ENCODE assay signal across 9 cellular contexts in the genomic region with DNA sequence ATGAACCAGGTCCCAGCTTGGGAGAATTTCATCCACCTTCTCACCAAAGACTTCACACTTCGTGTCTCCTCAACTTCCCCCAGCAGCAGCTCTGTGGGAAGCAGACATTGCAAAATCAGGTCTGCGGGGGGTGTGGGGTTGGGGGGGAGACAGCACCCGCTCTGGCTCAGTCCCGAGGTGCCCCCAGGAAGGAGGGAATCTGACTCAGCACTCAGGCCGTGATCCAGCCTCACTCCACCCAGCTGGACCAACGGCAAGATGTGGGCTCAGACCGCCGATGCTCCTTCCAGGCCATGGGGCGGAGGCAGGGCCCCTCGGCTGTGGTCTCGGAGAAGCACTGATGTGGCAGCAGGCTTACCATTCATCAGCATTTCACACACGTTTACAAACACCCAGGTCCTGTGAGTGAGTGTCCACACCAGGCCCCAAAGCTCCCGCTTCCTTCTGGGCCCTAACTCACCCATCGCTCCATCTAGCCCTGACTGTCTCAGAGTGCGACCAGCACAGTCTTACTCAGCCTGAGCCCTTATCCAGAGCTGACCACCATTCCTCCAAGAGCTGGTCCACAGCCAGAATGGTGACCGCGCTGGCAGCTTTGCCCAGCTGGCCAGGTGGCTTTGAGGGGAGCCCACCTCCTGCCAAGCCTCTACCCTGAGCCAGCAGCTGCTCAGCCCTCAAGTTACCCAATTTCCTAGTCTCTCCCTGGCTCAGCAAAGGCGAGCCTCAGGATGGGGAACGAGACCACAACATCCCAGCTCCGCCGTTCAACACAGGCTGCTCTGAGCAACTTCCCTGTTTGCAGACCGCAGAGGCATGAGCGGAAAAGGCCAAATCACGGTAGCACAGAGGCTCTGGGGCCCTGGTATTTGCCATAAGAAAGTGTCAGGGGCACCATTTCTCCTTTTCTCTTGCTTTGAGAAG. TPM values are rescaled to one million over a fixed set of nuclear protein-coding genes. Genes with fewer than 3 reads are reported as not detected.
DNase-seq lines count a peak whose midpoint lies in the region; ATAC-seq and TF ChIP-seq lines count a peak whose summit lies in the region.
"Had no signal": no experiment of that assay in that cellular context is flagged by ENCODE, and none has a peak within 500 bp of the region (broad histone marks: within the 10 kb centered on the region; RNA-seq: fewer than 3 reads in every experiment).

No MANE protein-coding gene starts in this region.

- no peaks in the 10 kb centered on the region for H3K27me3 ChIP-seq in ascending aorta

- H3K27ac Mint-ChIP-seq in activated T-helper 1 cell treated with anti-CD3 and anti-CD28 coated beads, Interleukin-12 subunit alpha, Interleukin-12 subunit beta, Interleukin-2, Interleukin-4 antibody, amounts not matched to agents 30 ng/mL and 10 ng/mL and 1 ng/mL, durations not matched to agents 14 hours and 24 hours and 36 hours, result no peak overlapping the region

- intact Hi-C loops in ascending aorta (cut with DNase I), result no loop called here
- intact Hi-C loops in activated T-helper 1 cell treated with anti-CD3 and anti-CD28 coated beads, Interleukin-12 subunit alpha, Interleukin-12 subunit beta, Interleukin-2, Interleukin-4 antibody, amounts not matched to agents 30 ng/mL and 10 ng/mL and 1 ng/mL, durations not matched to agents 14 hours and 24 hours and 36 hours (cut with micrococcal nuclease), result no loop called here

- H3K9me3 Mint-ChIP-seq in activated T-helper 1 cell treated with anti-CD3 and anti-CD28 coated beads, Interleukin-12 subunit alpha, Interleukin-12 subunit beta, Interleukin-2, Interleukin-4 antibody, amounts not matched to agents 30 ng/mL and 10 ng/mL and 1 ng/mL, durations not matched to agents 14 hours and 24 hours and 36 hours, result no peaks in the 10 kb centered on the region

- no peak overlapping the region for H3K4me3 Mint-ChIP-seq in activated T-helper 1 cell treated with anti-CD3 and anti-CD28 coated beads, Interleukin-12 subunit alpha, Interleukin-12 subunit beta, Interleukin-2, Interleukin-4 antibody, amounts not matched to agents 30 ng/mL and 10 ng/mL and 1 ng/mL, durations not matched to agents 14 hours and 24 hours and 36 hours

- no peak overlapping the region for H3K4me3 ChIP-seq in ascending aorta

- no peaks in the 10 kb centered on the region for H3K9me3 ChIP-seq in ascending aorta

- H3K4me1 ChIP-seq in ascending aorta, result no peaks in the 10 kb centered on the region

- no peaks in the 10 kb centered on the region for H3K36me3 Mint-ChIP-seq in activated T-helper 1 cell treated with anti-CD3 and anti-CD28 coated beads, Interleukin-12 subunit alpha, Interleukin-12 subunit beta, Interleukin-2, Interleukin-4 antibody, amounts not matched to agents 30 ng/mL and 10 ng/mL and 1 ng/mL, durations not matched to agents 14 hours and 24 hours and 36 hours (ENCODE audit: low read depth)

- H3K4me1 Mint-ChIP-seq in activated T-helper 1 cell treated with anti-CD3 and anti-CD28 coated beads, Interleukin-12 subunit alpha, Interleukin-12 subunit beta, Interleukin-2, Interleukin-4 antibody, amounts not matched to agents 30 ng/mL and 10 ng/mL and 1 ng/mL, durations not matched to agents 14 hours and 24 hours and 36 hours (ENCODE audit: low read depth), result no peaks in the 10 kb centered on the region

- DNase-seq in KG1 (lab: John Stamatoyannopoulos, UW) (peak; percentile 75), ascending aorta (ENCODE audit: low spot score in 2 of 2) (peak; percentile 38 to 81), hippocampal formation (lab: John Stamatoyannopoulos, UW) (peak; percentile 41 to 58), substantia nigra (lab: John Stamatoyannopoulos, UW) (peak in 28 of 49 donors; percentile 13 to 66 (median 32))
- DNase-seq in activated T-helper 1 cell treated with anti-CD3 and anti-CD28 coated beads, Interleukin-12 subunit alpha, Interleukin-12 subunit beta, Interleukin-2, Interleukin-4 antibody, amounts not matched to agents 30 ng/mL and 10 ng/mL and 1 ng/mL, durations not matched to agents 14 hours and 24 hours and 36 hours (ENCODE audit: low spot score), result no peak
- DNase-seq in activated CD8-positive, alpha-beta memory T cell treated with anti-CD3 and anti-CD28 coated beads, Interleukin-2, amount 50 U/mL, for 48 hours, result no peak
- DNase-seq: stimulated activated CD4-positive, alpha-beta T cell treated with anti-CD3 and anti-CD28 coated beads, Interleukin-15, amount 100 ng/mL, for 24 hours had no signal

- H3K36me3 ChIP-seq in ascending aorta, result peaks cover 1 to 3% of the 10 kb centered on the region in 2 donors

- no peak for TF ChIP-seq CTCF in ascending aorta (IDR thresholded peaks at IDR 0.05)

- no peaks in the 10 kb centered on the region for H3K27me3 Mint-ChIP-seq in activated T-helper 1 cell treated with anti-CD3 and anti-CD28 coated beads, Interleukin-12 subunit alpha, Interleukin-12 subunit beta, Interleukin-2, Interleukin-4 antibody, amounts not matched to agents 30 ng/mL and 10 ng/mL and 1 ng/mL, durations not matched to agents 14 hours and 24 hours and 36 hours (ENCODE audit: insufficient read depth)

- ATAC-seq in HG03342 (IDR thresholded peaks at IDR 0.05; ENCODE audit: unreplicated experiment) (no peak), GM21360 (IDR thresholded peaks at IDR 0.05; ENCODE audit: unreplicated experiment) (no peak)

- H3K27ac ChIP-seq in ascending aorta, result no peak overlapping the region
- H3K27ac ChIP-seq in substantia nigra (ENCODE audit: low read depth, low read length, poor library complexity, severe bottlenecking), result no peak overlapping the region

RNA-seq across cellular contexts. Expression of a gene that starts 3.3 kb away (rescaled TPM):
- 363 TPM for total RNA-seq in ascending aorta
- 0.05 and 0.16 TPM in 2 replicates for total RNA-seq in activated T-helper 1 cell treated with anti-CD3 and anti-CD28 coated beads, Interleukin-12 subunit alpha, Interleukin-12 subunit beta, Interleukin-2, Interleukin-4 antibody, amounts not matched to agents 30 ng/mL and 10 ng/mL and 1 ng/mL, durations not matched to agents 14 hours and 24 hours and 36 hours

RNA-seq across cellular contexts. Expression of a gene that starts 35.3 kb away (rescaled TPM):
- 95.5 TPM for total RNA-seq in ascending aorta
- 60.8 and 61.7 TPM in 2 replicates for total RNA-seq in activated T-helper 1 cell treated with anti-CD3 and anti-CD28 coated beads, Interleukin-12 subunit alpha, Interleukin-12 subunit beta, Interleukin-2, Interleukin-4 antibody, amounts not matched to agents 30 ng/mL and 10 ng/mL and 1 ng/mL, durations not matched to agents 14 hours and 24 hours and 36 hours

RNA-seq across cellular contexts. Expression of a gene that starts 38.0 kb away (rescaled TPM):
- not detected for total RNA-seq in ascending aorta
- total RNA-seq in activated T-helper 1 cell treated with anti-CD3 and anti-CD28 coated beads, Interleukin-12 subunit alpha, Interleukin-12 subunit beta, Interleukin-2, Interleukin-4 antibody, amounts not matched to agents 30 ng/mL and 10 ng/mL and 1 ng/mL, durations not matched to agents 14 hours and 24 hours and 36 hours, result 14.1 and 17.1 TPM in 2 replicates

RNA-seq across cellular contexts. Expression of a gene that starts 43.0 kb away (rescaled TPM):
- 58.3 TPM for total RNA-seq in ascending aorta
- total RNA-seq in activated T-helper 1 cell treated with anti-CD3 and anti-CD28 coated beads, Interleukin-12 subunit alpha, Interleukin-12 subunit beta, Interleukin-2, Interleukin-4 antibody, amounts not matched to agents 30 ng/mL and 10 ng/mL and 1 ng/mL, durations not matched to agents 14 hours and 24 hours and 36 hours, result 72.0 and 74.2 TPM in 2 replicates

RNA-seq across cellular contexts. Expression of a gene that starts 44.6 kb away (rescaled TPM):
- 68.6 TPM for total RNA-seq in ascending aorta
- total RNA-seq in activated T-helper 1 cell treated with anti-CD3 and anti-CD28 coated beads, Interleukin-12 subunit alpha, Interleukin-12 subunit beta, Interleukin-2, Interleukin-4 antibody, amounts not matched to agents 30 ng/mL and 10 ng/mL and 1 ng/mL, durations not matched to agents 14 hours and 24 hours and 36 hours, result 0.32 and 0.67 TPM in 2 replicates

Comparison
In these comparisons a context has a peak if more than half of its experiments do, and no peak if none do; other contexts are left out.
1. DNase-seq: peak in KG1 (single experiment), ascending aorta (2 of 2), hippocampal formation (2 of 2) and substantia nigra (28 of 49); none in activated T-helper 1 cell treated with anti-CD3 and anti-CD28 coated beads, Interleukin-12 subunit alpha, Interleukin-12 subunit beta, Interleukin-2, Interleukin-4 antibody, amounts not matched to agents 30 ng/mL and 10 ng/mL and 1 ng/mL, durations not matched to agents 14 hours and 24 hours and 36 hours (single experiment) and activated CD8-positive, alpha-beta memory T cell treated with anti-CD3 and anti-CD28 coated beads, Interleukin-2, amount 50 U/mL, for 48 hours (single experiment).
2. RNA of a gene that starts 3.3 kb away (total RNA-seq): 363 TPM in ascending aorta (single experiment); 0.05 to 0.16 TPM in activated T-helper 1 cell treated with anti-CD3 and anti-CD28 coated beads, Interleukin-12 subunit alpha, Interleukin-12 subunit beta, Interleukin-2, Interleukin-4 antibody, amounts not matched to agents 30 ng/mL and 10 ng/mL and 1 ng/mL, durations not matched to agents 14 hours and 24 hours and 36 hours; every median in the first group is over 100 times any median in the second.
3. RNA of a gene that starts 38.0 kb away (total RNA-seq): 14.1 to 17.1 TPM in activated T-helper 1 cell treated with anti-CD3 and anti-CD28 coated beads, Interleukin-12 subunit alpha, Interleukin-12 subunit beta, Interleukin-2, Interleukin-4 antibody, amounts not matched to agents 30 ng/mL and 10 ng/mL and 1 ng/mL, durations not matched to agents 14 hours and 24 hours and 36 hours; not detected in ascending aorta (single experiment); every median in the first group is over 10 times any median in the second.